Comparison of ENCODE assay signal across 17 cellular contexts in the genomic region with DNA sequence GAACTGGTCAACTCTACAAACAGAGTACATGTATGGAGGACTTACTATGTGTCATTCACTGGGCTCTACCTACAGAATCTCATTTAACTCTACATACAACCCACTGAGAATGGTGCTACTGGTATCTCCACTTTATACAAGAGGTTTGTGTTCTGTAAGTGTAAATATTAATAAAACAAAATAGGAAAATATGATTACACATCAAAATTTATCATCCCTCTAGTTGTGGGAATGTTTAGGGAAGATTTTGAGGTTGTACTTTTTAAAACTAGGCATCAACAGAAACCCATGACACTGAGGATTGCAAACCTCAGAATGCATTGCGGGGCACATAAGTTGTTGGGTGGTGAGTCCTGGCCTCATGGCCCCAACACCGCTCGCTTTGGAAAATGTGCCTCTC. TPM values are rescaled to one million over a fixed set of nuclear protein-coding genes. Genes with fewer than 3 reads are reported as not detected.
"Had no signal": no experiment of that assay in that cellular context is flagged by ENCODE, and none has a peak within 500 bp of the region (broad histone marks: within the 10 kb centered on the region; RNA-seq: fewer than 3 reads in every experiment).

No MANE protein-coding gene starts in this region.

- H3K4me2 ChIP-seq: hepatocyte had no signal

- H3K27me3 ChIP-seq: hepatocyte, thyroid gland, uterus had no signal

- H3K4me3 ChIP-seq: coronary artery, hepatocyte, mucosa of descending colon, thyroid gland, uterus had no signal

- H3K36me3 ChIP-seq: neutrophil, thyroid gland, uterus had no signal

- H3K4me1 ChIP-seq: uterus had no signal

- DNase-seq: effector CD4-positive, alpha-beta T cell; endodermal cell; erythroblast; mucosa of descending colon; naive thymus-derived CD8-positive, alpha-beta T cell; right cardiac atrium; small intestine; stimulated activated CD4-positive, alpha-beta T cell treated with anti-CD3 and anti-CD28 coated beads, Interleukin-2, amount 100 ng/mL, for 48 hours; stimulated activated naive CD4-positive, alpha-beta T cell treated with Interleukin-2 at 50 U/mL for 16 hours; thyroid gland; uterus had no signal

- H3K9me3 ChIP-seq: mucosa of descending colon, neutrophil, thyroid gland, uterus had no signal

- ATAC-seq: mucosa of descending colon; naive thymus-derived CD8-positive, alpha-beta T cell; right cardiac atrium had no signal

- FAIRE-seq: endothelial cell of umbilical vein, small intestine had no signal

- H3K27ac ChIP-seq: coronary artery, hepatocyte, neutrophil, thyroid gland, uterus had no signal

- H2AFZ ChIP-seq: hepatocyte had no signal

RNA-seq across cellular contexts. Expression of gene SH3RF2, which starts 11.7 kb away (rescaled TPM):
- total RNA-seq: dermis microvascular lymphatic vessel endothelial cell; naive thymus-derived CD8-positive, alpha-beta T cell had no signal
- polyA plus RNA-seq: naive thymus-derived CD8-positive, alpha-beta T cell; neural cell had no signal
